In genomic region chr22:28679611-28680287, GRCh38 we compare ENCODE assay signal across 8 cellular contexts. TPM values are rescaled to one million over a fixed set of nuclear protein-coding genes. Genes with fewer than 3 reads are reported as not detected.
DNase-seq lines count a peak whose midpoint lies in the region; ATAC-seq, FAIRE-seq and TF ChIP-seq lines count a peak whose summit lies in the region.
"Not testable (repeated sequence)": the region's sequence is repeated elsewhere in the genome, so short reads cannot be mapped to it uniquely, and the experiment has no call there.

TTC28 (minus strand) TSS chr22:28679840; CDS start chr22:28679723, 117 bp downstream.

- H3K18ac ChIP-seq in H1 (ENCODE audit: extremely low read depth, low read length), result peak within 1 kb of the TSS; percentile 71; the same call in 1 of the 2 replicates

- H3K4me3 ChIP-seq in PC-3 (ENCODE audit: low read length) (peak within 1 kb of the TSS; percentile 67), H1 (ENCODE audit: extremely low read depth in 1 of 4, insufficient read depth in 2 of 4, low read depth in 3 of 4, low read length in 4 of 4) (peak within 1 kb of the TSS; percentile 64 to 77 (median 69)), osteoblast (ENCODE audit: insufficient read depth, low read length) (peak within 1 kb of the TSS; percentile 85), thoracic aorta (peak within 1 kb of the TSS; percentile 87)

- H3F3A ChIP-seq in PC-3 (ENCODE audit: low read length, unreplicated experiment), result not testable (repeated sequence)

- H3K9me3 ChIP-seq in PC-3 (ENCODE audit: low read length); H1 (ENCODE audit: insufficient read depth in 2 of 2, low read depth in 1 of 2, low read length in 1 of 2); osteoblast (ENCODE audit: low read depth, low read length); thoracic aorta: not testable (repeated sequence)

- H2BK15ac ChIP-seq in H1 (ENCODE audit: low read length), result not testable (repeated sequence)

- H2BK20ac ChIP-seq in H1 (ENCODE audit: low read length), result not testable (repeated sequence)

- peaks cover 12% of the 10 kb centered on the region for H3K4me1 Mint-ChIP-seq in activated T-helper 1 cell treated with anti-CD3 and anti-CD28 coated beads, Interleukin-12 subunit alpha, Interleukin-12 subunit beta, Interleukin-2, Interleukin-4 antibody, amounts not matched to agents 30 ng/mL and 10 ng/mL and 1 ng/mL, durations not matched to agents 14 hours and 24 hours and 36 hours (ENCODE audit: low read depth)

- ATAC-seq in PC-3; thoracic aorta (ENCODE audit: insufficient number of reproducible peaks, low FRiP score, low read depth): not testable (repeated sequence)

- not testable (repeated sequence) for H3K4ac ChIP-seq in H1 (replicated peaks; ENCODE audit: insufficient read length, low read depth, low read length)

- not testable (repeated sequence) for H4K20me1 ChIP-seq in PC-3 (ENCODE audit: low read length); H1 (replicated peaks in 1 of 2; ENCODE audit: control insufficient read depth in 1 of 2, insufficient read depth in 2 of 2, low read length in 2 of 2); osteoblast (ENCODE audit: insufficient read depth, low read length)

- peak within 1 kb of the TSS; percentile 51; the same call in 1 of the 2 replicates for H3K9ac ChIP-seq in PC-3 (ENCODE audit: low read length)
- H3K9ac ChIP-seq in H1 (replicated peaks in 1 of 4; ENCODE audit: extremely low read depth in 1 of 4, low read depth in 3 of 4, low read length in 3 of 4), result peak within 1 kb of the TSS in 3 of 4 experiments; percentile 39 to 70 (median 47); a peak in 5 of 7 replicates

- peak within 1 kb of the TSS; percentile 84 for H3K4me3 Mint-ChIP-seq in activated T-helper 1 cell treated with anti-CD3 and anti-CD28 coated beads, Interleukin-12 subunit alpha, Interleukin-12 subunit beta, Interleukin-2, Interleukin-4 antibody, amounts not matched to agents 30 ng/mL and 10 ng/mL and 1 ng/mL, durations not matched to agents 14 hours and 24 hours and 36 hours

- CTCF ChIA-PET in PC-3 (lab: Charles Lee), result not testable (repeated sequence)
- CTCF ChIA-PET in H1 (lab: Charles Lee; ENCODE audit: partially characterized antibody), result interaction anchor here (0.6 kb wide), 1 partner anchor 1203 kb away, joined by 4 read pairs; no protein-coding TSS in a partner anchor

- not testable (repeated sequence) for H4K5ac ChIP-seq in H1 (ENCODE audit: insufficient read length, low read depth, low read length)

- POLR2A ChIA-PET in PC-3 (lab: Charles Lee; ENCODE audit: unreplicated experiment), result not testable (repeated sequence)
- POLR2A ChIA-PET in H1 (lab: Charles Lee; ENCODE audit: partially characterized antibody), result interaction anchor here (0.7 to 1.8 kb wide), 6 partner anchors 18 to 121 kb away, joined by 3 to 5 read pairs (median 4); partner anchors contain the start of genes CCDC117 and XBP1

- H3K79me1 ChIP-seq in H1 (ENCODE audit: low read depth, low read length), result not testable (repeated sequence)

- not testable (repeated sequence) for H4K91ac ChIP-seq in H1 (replicated peaks; ENCODE audit: insufficient read length, low read length)

- BruUV-seq in PC-3 (replicated peaks; lab: Mats Ljungman, UMichigan), result not testable (repeated sequence)

- not testable (repeated sequence) for H2AK5ac ChIP-seq in H1 (ENCODE audit: low read depth, low read length)

- not testable (repeated sequence) for H3K9me3 Mint-ChIP-seq in activated T-helper 1 cell treated with anti-CD3 and anti-CD28 coated beads, Interleukin-12 subunit alpha, Interleukin-12 subunit beta, Interleukin-2, Interleukin-4 antibody, amounts not matched to agents 30 ng/mL and 10 ng/mL and 1 ng/mL, durations not matched to agents 14 hours and 24 hours and 36 hours

- intact Hi-C loops in PC-3 (cut with micrococcal nuclease), result not testable (repeated sequence)
- intact Hi-C loops in activated T-helper 1 cell treated with anti-CD3 and anti-CD28 coated beads, Interleukin-12 subunit alpha, Interleukin-12 subunit beta, Interleukin-2, Interleukin-4 antibody, amounts not matched to agents 30 ng/mL and 10 ng/mL and 1 ng/mL, durations not matched to agents 14 hours and 24 hours and 36 hours (cut with micrococcal nuclease), result loop anchor here (2.0 kb wide), 1 partner anchor 27 kb away; no protein-coding TSS in a partner anchor

- not testable (repeated sequence) for H3K27ac ChIP-seq in PC-3 (ENCODE audit: low read length); H1 (ENCODE audit: low read depth, low read length)
- H3K27ac ChIP-seq in osteoblast (ENCODE audit: low read depth, low read length) (peak within 1 kb of the TSS; percentile 66), thoracic aorta (peak within 1 kb of the TSS in 1 of 2 donors; percentile 17)

- not testable (repeated sequence) for H2BK120ac ChIP-seq in H1 (replicated peaks; ENCODE audit: low read depth, low read length)

- not testable (repeated sequence) for H3K56ac ChIP-seq in H1 (replicated peaks; ENCODE audit: insufficient read length, low read depth, low read length)

- H3K23ac ChIP-seq in H1 (ENCODE audit: insufficient read length), result not testable (repeated sequence)

- 5% methylated on average over 32 of the region's 101 CpGs; no CpG with 5 or more reads in 1 of the 2 experiments for WGBS in H1 (ENCODE audit: extremely low coverage in 1 of 2, insufficient coverage in 1 of 2, insufficient read length in 1 of 2, insufficient replicate concordance in 2 of 2, low coverage in 1 of 2, low lambda C conversion rate in 2 of 2, missing lambda C conversion rate in 1 of 2), 2 experiments

- H3K27me3 Mint-ChIP-seq in activated T-helper 1 cell treated with anti-CD3 and anti-CD28 coated beads, Interleukin-12 subunit alpha, Interleukin-12 subunit beta, Interleukin-2, Interleukin-4 antibody, amounts not matched to agents 30 ng/mL and 10 ng/mL and 1 ng/mL, durations not matched to agents 14 hours and 24 hours and 36 hours (ENCODE audit: insufficient read depth), result peaks cover 70% of the 10 kb centered on the region

- not testable (repeated sequence) for H3K79me2 ChIP-seq in PC-3 (ENCODE audit: low read length); H1 (ENCODE audit: control insufficient read depth in 1 of 2, insufficient read depth in 2 of 2, low read length in 2 of 2)
- peaks cover 11% of the 10 kb centered on the region for H3K79me2 ChIP-seq in osteoblast (ENCODE audit: insufficient read depth, low read length)

- not testable (repeated sequence) for H3K9me2 ChIP-seq in PC-3 (replicated peaks; ENCODE audit: low read length)

- TF ChIP-seq RAD21 in H1 (IDR thresholded peaks at IDR 0.05 in 1 of 2, conservative IDR thresholded peaks at IDR 0.05 in 1 of 2; ENCODE audit: low read depth in 2 of 2, low read length in 2 of 2), result not testable (repeated sequence)

- not testable (repeated sequence) for FAIRE-seq in H1 (lab: Jason Lieb, UNC)

- H3K36me3 Mint-ChIP-seq in activated T-helper 1 cell treated with anti-CD3 and anti-CD28 coated beads, Interleukin-12 subunit alpha, Interleukin-12 subunit beta, Interleukin-2, Interleukin-4 antibody, amounts not matched to agents 30 ng/mL and 10 ng/mL and 1 ng/mL, durations not matched to agents 14 hours and 24 hours and 36 hours (ENCODE audit: low read depth), result not testable (repeated sequence)

- not testable (repeated sequence) for TF ChIP-seq POLR2A in H1 (IDR thresholded peaks at IDR 0.05; ENCODE audit: control extremely low read depth in 1 of 2, low read depth in 2 of 2, low read length in 2 of 2)

- H3K4me1 ChIP-seq in PC-3 (ENCODE audit: insufficient read depth, low read length); H1 (replicated peaks in 1 of 4; ENCODE audit: control insufficient read depth in 3 of 4, insufficient read depth in 4 of 4, low read length in 3 of 4); osteoblast (ENCODE audit: insufficient read depth, low read length); thoracic aorta (ENCODE audit: control insufficient read depth in 1 of 2, low read depth in 2 of 2): not testable (repeated sequence)

- peak within 1 kb of the TSS; percentile 64; the same call in 1 of the 2 replicates for H2AFZ ChIP-seq in PC-3 (ENCODE audit: low read length)
- peak within 1 kb of the TSS; percentile 92; the same call in 1 of the 2 replicates for H2AFZ ChIP-seq in H1 (ENCODE audit: low read length)
- H2AFZ ChIP-seq in osteoblast (ENCODE audit: low read length), result peak within 1 kb of the TSS; percentile 95

- peak within 1 kb of the TSS; percentile 89 for H4K8ac ChIP-seq in H1 (ENCODE audit: extremely low read depth, insufficient read depth, low read length)

- H3K14ac ChIP-seq in H1 (ENCODE audit: insufficient read length), result not testable (repeated sequence)

- H3K4me2 ChIP-seq in PC-3 (ENCODE audit: low read length) (peak within 1 kb of the TSS; percentile 74), H1 (ENCODE audit: insufficient read depth in 1 of 2, low read depth in 2 of 2, low read length in 2 of 2) (peak within 1 kb of the TSS; percentile 30 to 74), osteoblast (ENCODE audit: insufficient read depth, low read length) (peak within 1 kb of the TSS; percentile 86)

- DNase-seq in DMS53 (lab: John Stamatoyannopoulos, UW), result peak; percentile 69
- DNase-seq in LHCN-M2 (ENCODE audit: low read depth), result peak; percentile 67
- peak; percentile 41 for DNase-seq in PC-3
- not testable (repeated sequence) for DNase-seq in activated T-helper 1 cell treated with anti-CD3 and anti-CD28 coated beads, Interleukin-12 subunit alpha, Interleukin-12 subunit beta, Interleukin-2, Interleukin-4 antibody, amounts not matched to agents 30 ng/mL and 10 ng/mL and 1 ng/mL, durations not matched to agents 14 hours and 24 hours and 36 hours (ENCODE audit: low spot score)
- DNase-seq in H1 (ENCODE audit: low read depth in 1 of 2, low spot score in 2 of 2), result peak in 1 of 2 experiments; percentile 87
- DNase-seq in iPS-NIHi7 (ENCODE audit: extremely low spot score), result peak; percentile 50
- peak; percentile 89 for DNase-seq in osteoblast (ENCODE audit: insufficient read length, low spot score, missing footprints)
- peak; percentile 46 for DNase-seq in thoracic aorta (ENCODE audit: low spot score)

- not testable (repeated sequence) for H2BK12ac ChIP-seq in H1 (ENCODE audit: low read depth, low read length)

- H2BK5ac ChIP-seq in H1 (ENCODE audit: low read depth, low read length), result not testable (repeated sequence)

- TF ChIP-seq CTCF in PC-3 (conservative IDR thresholded peaks at IDR 0.05; ENCODE audit: low read depth, low read length); H1 (IDR thresholded peaks at IDR 0.05; ENCODE audit: control extremely low read depth in 1 of 3, insufficient read depth in 1 of 3, low read depth in 1 of 3, low read length in 3 of 3); osteoblast (IDR thresholded peaks at IDR 0.05; ENCODE audit: extremely low read depth, low read depth, low read length); thoracic aorta (IDR thresholded peaks at IDR 0.05): not testable (repeated sequence)

- not testable (repeated sequence) for H3K36me3 ChIP-seq in PC-3 (ENCODE audit: low read depth, low read length); H1 (ENCODE audit: control insufficient read depth in 2 of 4, insufficient read depth in 4 of 4, low read length in 3 of 4); osteoblast (ENCODE audit: insufficient read depth, low read length); thoracic aorta

- H3K23me2 ChIP-seq in H1 (ENCODE audit: low read depth, low read length), result not testable (repeated sequence)

- H3K27me3 ChIP-seq in PC-3 (ENCODE audit: low read length); H1 (replicated peaks in 1 of 4; ENCODE audit: control insufficient read depth in 3 of 4, extremely low read depth in 1 of 4, insufficient read depth in 3 of 4, low read length in 3 of 4); osteoblast (ENCODE audit: insufficient read depth, low read length); thoracic aorta (replicated peaks; ENCODE audit: insufficient read depth): not testable (repeated sequence)

- not testable (repeated sequence) for H3K27ac Mint-ChIP-seq in activated T-helper 1 cell treated with anti-CD3 and anti-CD28 coated beads, Interleukin-12 subunit alpha, Interleukin-12 subunit beta, Interleukin-2, Interleukin-4 antibody, amounts not matched to agents 30 ng/mL and 10 ng/mL and 1 ng/mL, durations not matched to agents 14 hours and 24 hours and 36 hours

- peak in 1 of 2 experiments; percentile 99; a peak in 1 of 3 replicates for TF ChIP-seq EP300 in H1 (IDR thresholded peaks at IDR 0.05; ENCODE audit: borderline replicate concordance in 1 of 2, low read depth in 2 of 2, low read length in 2 of 2)

RNA-seq across cellular contexts. Expression of gene TTC28, which starts in this region (rescaled TPM):
- total RNA-seq in LHCN-M2 (2014; rRNA removed), result 7.1 and 8.0 TPM in 2 replicates
- polyA plus RNA-seq in LHCN-M2 (2012), result 1.8 TPM
- 4.1 and 6.3 TPM in 2 replicates for total RNA-seq in PC-3 (2014; rRNA removed)
- 2.4 and 2.7 TPM in 2 replicates for total RNA-seq in activated T-helper 1 cell treated with anti-CD3 and anti-CD28 coated beads, Interleukin-12 subunit alpha, Interleukin-12 subunit beta, Interleukin-2, Interleukin-4 antibody, amounts not matched to agents 30 ng/mL and 10 ng/mL and 1 ng/mL, durations not matched to agents 14 hours and 24 hours and 36 hours
- 12.6 and 13.1 TPM in 2 replicates for total RNA-seq in H1 (2021; fragmentation: NEBNext Ultra II Directional; extraction: Animal tissue kit (Norgen Biotek cat#: 25700))
- polyA plus RNA-seq in H1 (2011; rRNA removed), result 2.6 and 6.5 TPM in 2 replicates
- 2.5 TPM for polyA plus RNA-seq in H1 (2011; cell fraction: cytosol; rRNA removed)
- 12.1 TPM for polyA plus RNA-seq in H1 (2011; cell fraction: nucleus; rRNA removed)
- 3.7 to 6.4 TPM (median 4.5 TPM) in 4 replicates for polyA plus RNA-seq in H1 (2012, experiment 1 of 2)
- 0.91 TPM for polyA plus RNA-seq in H1 (2012, experiment 2 of 2)
- 3.5 TPM for polyA plus RNA-seq in H1 (2013, experiment 1 of 2)
- 4.5 TPM for polyA plus RNA-seq in H1 (2013, experiment 2 of 2)
- polyA minus RNA-seq in H1 (2011; rRNA and poly(A)+ RNA removed), result 13.1 and 22.7 TPM in 2 replicates
- polyA minus RNA-seq in H1 (2011; cell fraction: cytosol; rRNA and poly(A)+ RNA removed), result 11.5 TPM
- 34.5 TPM for polyA minus RNA-seq in H1 (2011; cell fraction: nucleus; rRNA and poly(A)+ RNA removed)
- total RNA-seq in osteoblast, result 40.4 and 48.1 TPM in 2 replicates
- 100 to 1,000 TPM in 1 of 2 donors, 10 to 100 TPM in 1; 94.2 to 170 TPM for total RNA-seq in thoracic aorta
